In the genomic region with DNA sequence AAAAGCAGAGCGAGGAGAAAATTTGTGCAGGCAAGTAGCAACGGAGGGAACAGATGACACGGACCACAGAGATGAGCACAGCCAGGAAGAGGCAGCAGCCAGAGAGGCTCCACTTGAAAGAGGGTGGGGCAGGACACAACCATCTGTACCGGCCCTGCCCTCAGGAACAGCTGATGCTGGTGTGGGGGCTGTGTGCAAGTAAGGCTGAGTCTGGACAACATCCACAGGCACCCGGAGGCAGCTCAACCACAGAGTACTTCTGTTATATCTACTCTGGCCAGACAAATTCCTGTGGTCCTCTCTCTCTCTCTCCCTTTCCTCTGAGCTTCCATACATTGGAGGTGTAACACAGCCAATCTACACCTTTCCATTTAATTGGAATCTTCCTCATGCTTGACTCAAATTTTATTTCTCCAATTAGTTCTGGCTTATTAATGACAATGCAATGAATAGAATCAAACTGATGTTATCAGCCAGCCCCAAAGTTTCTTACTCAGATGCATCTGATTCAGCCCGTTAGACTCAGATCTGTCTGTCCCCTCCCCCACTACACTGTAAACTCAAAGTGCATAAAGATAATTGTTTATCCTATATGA, we compare ENCODE assay signal across 8 cellular contexts. TPM values are rescaled to one million over a fixed set of nuclear protein-coding genes. Genes with fewer than 3 reads are reported as not detected.
A peak's percentile ranks its signal among the peaks of the same experiment; 100 is the strongest.
DNase-seq lines count a peak whose midpoint lies in the region; ATAC-seq and TF ChIP-seq lines count a peak whose summit lies in the region.

No MANE protein-coding gene starts in this region.

- no peaks in the 10 kb centered on the region for H3K9me3 ChIP-seq in gastrocnemius medialis

- DNase-seq in GM23338 (ENCODE audit: low spot score) (no peak), T1000 (lab: John Stamatoyannopoulos, UW) (peak; percentile 65), glomerular visceral epithelial cell (ENCODE audit: extremely low spot score) (peak; percentile 94), gastrocnemius medialis (peak; percentile 72 to 84), T-helper 2 cell (no peak)
- no peak for DNase-seq in stimulated activated CD4-positive, alpha-beta T cell treated with anti-CD3 and anti-CD28 coated beads, Interleukin-1b, Interleukin-23, amount 100 ng/mL, for 48 hours
- DNase-seq in activated CD4-positive, alpha-beta memory T cell treated with anti-CD3 and anti-CD28 coated beads, Interleukin-2, amount 10 ng/mL, durations not matched to agents 7 days and 5 days: no peak

- no peak overlapping the region for H3K4me3 Mint-ChIP-seq in GM23338
- no peak overlapping the region for H3K4me3 Mint-ChIP-seq in activated CD4-positive, alpha-beta memory T cell treated with anti-CD3 and anti-CD28 coated beads, Interleukin-2, amount 10 ng/mL, durations not matched to agents 7 days and 5 days

- H3K27ac Mint-ChIP-seq in GM23338: no peak overlapping the region
- no peak overlapping the region for H3K27ac Mint-ChIP-seq in activated CD4-positive, alpha-beta memory T cell treated with anti-CD3 and anti-CD28 coated beads, Interleukin-2, amount 10 ng/mL, durations not matched to agents 7 days and 5 days

- no peaks in the 10 kb centered on the region for H3K9me3 Mint-ChIP-seq in GM23338
- H3K9me3 Mint-ChIP-seq in activated CD4-positive, alpha-beta memory T cell treated with anti-CD3 and anti-CD28 coated beads, Interleukin-2, amount 10 ng/mL, durations not matched to agents 7 days and 5 days: no peaks in the 10 kb centered on the region

- intact Hi-C loops in gastrocnemius medialis (cut with DNase I; ENCODE audit: low total_unique reads): no loop called here

- H3K36me3 Mint-ChIP-seq in GM23338 (ENCODE audit: low read depth): no peaks in the 10 kb centered on the region
- H3K36me3 Mint-ChIP-seq in activated CD4-positive, alpha-beta memory T cell treated with anti-CD3 and anti-CD28 coated beads, Interleukin-2, amount 10 ng/mL, durations not matched to agents 7 days and 5 days (ENCODE audit: low read depth): no peaks in the 10 kb centered on the region

- H3K27me3 Mint-ChIP-seq in GM23338 (ENCODE audit: insufficient read depth, low read depth, poor library complexity): peaks cover 2% of the 10 kb centered on the region
- peaks cover 6% of the 10 kb centered on the region for H3K27me3 Mint-ChIP-seq in activated CD4-positive, alpha-beta memory T cell treated with anti-CD3 and anti-CD28 coated beads, Interleukin-2, amount 10 ng/mL, durations not matched to agents 7 days and 5 days

- peaks cover 100% of the 10 kb centered on the region for H3K79me2 ChIP-seq in GM23338 (replicated peaks; ENCODE audit: insufficient read depth)

- no peak overlapping the region for H3K4me2 ChIP-seq in GM23338

- TF ChIP-seq CTCF in GM23338 (conservative IDR thresholded peaks at IDR 0.05; ENCODE audit: low read depth in 2 of 2) (no peak), gastrocnemius medialis (IDR thresholded peaks at IDR 0.05 in 4 of 5, conservative IDR thresholded peaks at IDR 0.05 in 1 of 5) (no peak)

- POLR2A ChIA-PET in activated CD4-positive, alpha-beta memory T cell treated with anti-CD3 and anti-CD28 coated beads, Interleukin-2, amount 10 ng/mL, durations not matched to agents 7 days and 5 days (lab: Charles Lee): no interaction called here

- ATAC-seq in GM23338 (peak; percentile 63), gastrocnemius medialis (peak; percentile 89 to 99), HG03442 (IDR thresholded peaks at IDR 0.05; ENCODE audit: unreplicated experiment) (no peak)

- CTCF ChIA-PET in activated CD4-positive, alpha-beta memory T cell treated with anti-CD3 and anti-CD28 coated beads, Interleukin-2, amount 10 ng/mL, durations not matched to agents 7 days and 5 days (lab: Charles Lee): no interaction called here

- in situ Hi-C loops in gastrocnemius medialis (cut with MboI; ENCODE audit: low sequenced_read_pairs in 4 of 4): no loop called here

- no peak overlapping the region for H2AFZ ChIP-seq in GM23338

- no peak overlapping the region for H3K4me3 ChIP-seq in GM23338
- H3K4me3 ChIP-seq in gastrocnemius medialis: peak overlapping the region in 1 of 4 donors; percentile 21

- no peaks in the 10 kb centered on the region for H3K27me3 ChIP-seq in GM23338 (ENCODE audit: insufficient read depth)
- H3K27me3 ChIP-seq in gastrocnemius medialis: no peaks in the 10 kb centered on the region

- H3F3A ChIP-seq in GM23338 (replicated peaks; ENCODE audit: low read depth): no peaks in the 10 kb centered on the region

- 0 out of 2 replicates have a peak, but pooled peaks cover 13% of the 10 kb centered on the region for H4K20me1 ChIP-seq in GM23338 (replicated peaks; ENCODE audit: insufficient read depth)

- no peaks in the 10 kb centered on the region for H3K9me2 ChIP-seq in GM23338 (ENCODE audit: insufficient read depth)

- TF ChIP-seq POLR2A in gastrocnemius medialis (IDR thresholded peaks at IDR 0.05): no peak

- H3K27ac ChIP-seq in GM23338 (ENCODE audit: low read depth): no peak overlapping the region
- H3K27ac ChIP-seq in gastrocnemius medialis: peak overlapping the region; percentile 27 to 71 (median 50)

- peaks cover 16% of the 10 kb centered on the region for H3K4me1 ChIP-seq in GM23338 (ENCODE audit: insufficient read depth)
- peaks cover 62 to 78% of the 10 kb centered on the region in 2 donors for H3K4me1 ChIP-seq in gastrocnemius medialis

- H3K4me1 Mint-ChIP-seq in GM23338: peaks cover 15% of the 10 kb centered on the region
- no peaks in the 10 kb centered on the region for H3K4me1 Mint-ChIP-seq in activated CD4-positive, alpha-beta memory T cell treated with anti-CD3 and anti-CD28 coated beads, Interleukin-2, amount 10 ng/mL, durations not matched to agents 7 days and 5 days

- no peaks in the 10 kb centered on the region for H3K36me3 ChIP-seq in GM23338 (ENCODE audit: insufficient read depth)
- H3K36me3 ChIP-seq in gastrocnemius medialis: no peaks in the 10 kb centered on the region

TF ChIP-seq in GM23338, 12 proteins besides CTCF, POLR2A, EP300 and RAD21 (continues in another document):
- TF ChIP-seq, protein P1, sequence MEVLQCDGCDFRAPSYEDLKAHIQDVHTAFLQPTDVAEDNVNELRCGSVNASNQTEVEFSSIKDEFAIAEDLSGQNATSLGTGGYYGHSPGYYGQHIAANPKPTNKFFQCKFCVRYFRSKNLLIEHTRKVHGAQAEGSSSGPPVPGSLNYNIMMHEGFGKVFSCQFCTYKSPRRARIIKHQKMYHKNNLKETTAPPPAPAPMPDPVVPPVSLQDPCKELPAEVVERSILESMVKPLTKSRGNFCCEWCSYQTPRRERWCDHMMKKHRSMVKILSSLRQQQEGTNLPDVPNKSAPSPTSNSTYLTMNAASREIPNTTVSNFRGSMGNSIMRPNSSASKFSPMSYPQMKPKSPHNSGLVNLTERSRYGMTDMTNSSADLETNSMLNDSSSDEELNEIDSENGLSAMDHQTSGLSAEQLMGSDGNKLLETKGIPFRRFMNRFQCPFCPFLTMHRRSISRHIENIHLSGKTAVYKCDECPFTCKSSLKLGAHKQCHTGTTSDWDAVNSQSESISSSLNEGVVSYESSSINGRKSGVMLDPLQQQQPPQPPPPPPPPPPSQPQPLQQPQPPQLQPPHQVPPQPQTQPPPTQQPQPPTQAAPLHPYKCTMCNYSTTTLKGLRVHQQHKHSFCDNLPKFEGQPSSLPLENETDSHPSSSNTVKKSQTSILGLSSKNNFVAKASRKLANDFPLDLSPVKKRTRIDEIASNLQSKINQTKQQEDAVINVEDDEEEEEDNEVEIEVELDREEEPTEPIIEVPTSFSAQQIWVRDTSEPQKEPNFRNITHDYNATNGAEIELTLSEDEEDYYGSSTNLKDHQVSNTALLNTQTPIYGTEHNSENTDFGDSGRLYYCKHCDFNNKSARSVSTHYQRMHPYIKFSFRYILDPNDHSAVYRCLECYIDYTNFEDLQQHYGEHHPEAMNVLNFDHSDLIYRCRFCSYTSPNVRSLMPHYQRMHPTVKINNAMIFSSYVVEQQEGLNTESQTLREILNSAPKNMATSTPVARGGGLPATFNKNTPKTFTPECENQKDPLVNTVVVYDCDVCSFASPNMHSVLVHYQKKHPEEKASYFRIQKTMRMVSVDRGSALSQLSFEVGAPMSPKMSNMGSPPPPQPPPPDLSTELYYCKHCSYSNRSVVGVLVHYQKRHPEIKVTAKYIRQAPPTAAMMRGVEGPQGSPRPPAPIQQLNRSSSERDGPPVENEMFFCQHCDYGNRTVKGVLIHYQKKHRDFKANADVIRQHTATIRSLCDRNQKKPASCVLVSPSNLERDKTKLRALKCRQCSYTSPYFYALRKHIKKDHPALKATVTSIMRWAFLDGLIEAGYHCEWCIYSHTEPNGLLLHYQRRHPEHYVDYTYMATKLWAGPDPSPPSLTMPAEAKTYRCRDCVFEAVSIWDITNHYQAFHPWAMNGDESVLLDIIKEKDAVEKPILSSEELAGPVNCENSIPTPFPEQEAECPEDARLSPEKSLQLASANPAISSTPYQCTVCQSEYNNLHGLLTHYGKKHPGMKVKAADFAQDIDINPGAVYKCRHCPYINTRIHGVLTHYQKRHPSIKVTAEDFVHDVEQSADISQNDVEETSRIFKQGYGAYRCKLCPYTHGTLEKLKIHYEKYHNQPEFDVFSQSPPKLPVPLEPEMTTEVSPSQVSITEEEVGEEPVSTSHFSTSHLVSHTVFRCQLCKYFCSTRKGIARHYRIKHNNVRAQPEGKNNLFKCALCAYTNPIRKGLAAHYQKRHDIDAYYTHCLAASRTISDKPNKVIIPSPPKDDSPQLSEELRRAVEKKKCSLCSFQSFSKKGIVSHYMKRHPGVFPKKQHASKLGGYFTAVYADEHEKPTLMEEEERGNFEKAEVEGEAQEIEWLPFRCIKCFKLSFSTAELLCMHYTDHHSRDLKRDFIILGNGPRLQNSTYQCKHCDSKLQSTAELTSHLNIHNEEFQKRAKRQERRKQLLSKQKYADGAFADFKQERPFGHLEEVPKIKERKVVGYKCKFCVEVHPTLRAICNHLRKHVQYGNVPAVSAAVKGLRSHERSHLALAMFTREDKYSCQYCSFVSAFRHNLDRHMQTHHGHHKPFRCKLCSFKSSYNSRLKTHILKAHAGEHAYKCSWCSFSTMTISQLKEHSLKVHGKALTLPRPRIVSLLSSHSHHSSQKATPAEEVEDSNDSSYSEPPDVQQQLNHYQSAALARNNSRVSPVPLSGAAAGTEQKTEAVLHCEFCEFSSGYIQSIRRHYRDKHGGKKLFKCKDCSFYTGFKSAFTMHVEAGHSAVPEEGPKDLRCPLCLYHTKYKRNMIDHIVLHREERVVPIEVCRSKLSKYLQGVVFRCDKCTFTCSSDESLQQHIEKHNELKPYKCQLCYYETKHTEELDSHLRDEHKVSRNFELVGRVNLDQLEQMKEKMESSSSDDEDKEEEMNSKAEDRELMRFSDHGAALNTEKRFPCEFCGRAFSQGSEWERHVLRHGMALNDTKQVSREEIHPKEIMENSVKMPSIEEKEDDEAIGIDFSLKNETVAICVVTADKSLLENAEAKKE (CRISPR knock-in tag; IDR thresholded peaks at IDR 0.05): no peak
- TF ChIP-seq POLR2AphosphoS5 (IDR thresholded peaks at IDR 0.05; ENCODE audit: low read depth) (no peak), JUNB (IDR thresholded peaks at IDR 0.05; ENCODE audit: unreplicated experiment) (no peak), NANOG (IDR thresholded peaks at IDR 0.05; ENCODE audit: borderline replicate concordance) (no peak)

RNA-seq across cellular contexts. Expression of a gene that starts 24.9 kb away (rescaled TPM):
- 28.2 and 32.8 TPM in 2 replicates for total RNA-seq in GM23338 (2014; rRNA removed; shearing (Covaris generic))
- 8.4 and 11.4 TPM in 2 replicates for polyA plus RNA-seq in GM23338 (2016; fragmentation: Nextera tagmentation; extraction: Ambion mirVana)
- 10 to 100 TPM; 47.4 to 72.9 (median 63.8) TPM for total RNA-seq in gastrocnemius medialis
- not detected for total RNA-seq in activated CD4-positive, alpha-beta memory T cell treated with anti-CD3 and anti-CD28 coated beads, Interleukin-2, amount 10 ng/mL, durations not matched to agents 7 days and 5 days

Comparison
In these comparisons a context has a peak if more than half of its experiments do, and no peak if none do; other contexts are left out.
1. DNase-seq: peak in T1000 (single experiment), glomerular visceral epithelial cell (single experiment) and gastrocnemius medialis (2 of 2); none in GM23338 (single experiment), stimulated activated CD4-positive, alpha-beta T cell treated with anti-CD3 and anti-CD28 coated beads, Interleukin-1b, Interleukin-23, amount 100 ng/mL, for 48 hours (single experiment), T-helper 2 cell (0 of 5) and activated CD4-positive, alpha-beta memory T cell treated with anti-CD3 and anti-CD28 coated beads, Interleukin-2, amount 10 ng/mL, durations not matched to agents 7 days and 5 days (single experiment).
2. RNA of a gene that starts 24.9 kb away (total RNA-seq): 47.4 to 72.9 TPM in gastrocnemius medialis and 28.2 to 32.8 TPM in GM23338; not detected in activated CD4-positive, alpha-beta memory T cell treated with anti-CD3 and anti-CD28 coated beads, Interleukin-2, amount 10 ng/mL, durations not matched to agents 7 days and 5 days; every median in the first group is over 10 times any median in the second.